Comparison of ENCODE assay signal across 20 cellular contexts in the genomic region with DNA sequence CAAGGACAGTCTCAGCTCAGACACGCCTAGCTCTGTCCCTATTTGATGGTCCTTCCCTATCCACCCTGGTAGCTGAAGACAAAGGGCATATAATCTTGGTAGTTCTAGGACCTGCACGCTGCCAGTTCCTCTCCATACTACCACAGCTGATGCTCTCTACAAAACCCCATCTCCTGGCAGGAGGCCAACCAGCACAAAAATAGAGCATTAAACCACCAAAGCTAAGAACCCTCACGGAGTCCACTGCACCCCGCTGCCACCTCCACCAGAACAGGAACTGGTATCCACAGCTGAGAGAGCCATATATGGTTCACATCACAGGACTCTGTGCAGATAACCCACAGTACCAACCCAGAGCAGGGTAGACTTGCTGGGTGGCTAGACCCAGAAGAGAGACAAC.
"Had no signal": no experiment of that assay in that cellular context is flagged by ENCODE, and none has a peak within 500 bp of the region (broad histone marks: within the 10 kb centered on the region; RNA-seq: fewer than 3 reads in every experiment).

No MANE protein-coding gene starts in this region.

- H3K9me2 ChIP-seq: SK-N-SH had no signal

- ATAC-seq: activated CD4-positive, alpha-beta T cell treated with anti-CD3 and anti-CD28 coated beads for 36 hours; activated CD8-positive, alpha-beta T cell treated with anti-CD3 and anti-CD28 coated beads for 36 hours; activated T-cell treated with anti-CD3 and anti-CD28 coated beads, Interleukin-2, amount 50 U/mL, for 72 hours; Right ventricle myocardium inferior had no signal

- DNase-seq: activated CD4-positive, alpha-beta T cell treated with anti-CD3 and anti-CD28 coated beads for 36 hours; activated CD4-positive, alpha-beta T cell treated with anti-CD3 and anti-CD28 coated beads, Interleukin-2, amount 50 U/mL, for 1 hour; activated CD8-positive, alpha-beta memory T cell treated with anti-CD3 and anti-CD28 coated beads, Interleukin-2, amount 50 U/mL, for 4 hours; activated CD8-positive, alpha-beta T cell treated with anti-CD3 and anti-CD28 coated beads for 36 hours; activated gamma-delta T cell treated with Interleukin-2 at 50 U/mL for 16 hours; activated naive CD4-positive, alpha-beta T cell treated with anti-CD3 and anti-CD28 coated beads, Interleukin-2, amount 10 ng/mL, durations not matched to agents 7 days and 5 days; activated naive CD8-positive, alpha-beta T cell treated with anti-CD3 and anti-CD28 coated beads for 36 hours; activated T-cell treated with anti-CD3 and anti-CD28 coated beads, Interleukin-2, amount 50 U/mL, for 72 hours; brain microvascular endothelial cell; NCI-H1092; NCI-H1417; NCI-H1930; NCI-H2171; NCI-H2227 treated with DMSO at 0.1 percent for 48 hours; NCI-H526; SK-N-SH; T-helper 1 cell; WERI-Rb-1 had no signal

- H3K9ac ChIP-seq: SK-N-SH had no signal

- H3K27me3 ChIP-seq: brain microvascular endothelial cell, cardiac muscle cell had no signal

- H3K27ac ChIP-seq: brain microvascular endothelial cell, cardiac muscle cell, WERI-Rb-1 had no signal

- H3K4me2 ChIP-seq: SK-N-SH had no signal

- H3K36me3 ChIP-seq: brain microvascular endothelial cell, cardiac muscle cell, WERI-Rb-1 had no signal

- H3K4me3 ChIP-seq: cardiac muscle cell had no signal

- H3K9me3 ChIP-seq: SK-N-SH had no signal
